Comparison of ENCODE assay signal across 14 cellular contexts in the genomic region with DNA sequence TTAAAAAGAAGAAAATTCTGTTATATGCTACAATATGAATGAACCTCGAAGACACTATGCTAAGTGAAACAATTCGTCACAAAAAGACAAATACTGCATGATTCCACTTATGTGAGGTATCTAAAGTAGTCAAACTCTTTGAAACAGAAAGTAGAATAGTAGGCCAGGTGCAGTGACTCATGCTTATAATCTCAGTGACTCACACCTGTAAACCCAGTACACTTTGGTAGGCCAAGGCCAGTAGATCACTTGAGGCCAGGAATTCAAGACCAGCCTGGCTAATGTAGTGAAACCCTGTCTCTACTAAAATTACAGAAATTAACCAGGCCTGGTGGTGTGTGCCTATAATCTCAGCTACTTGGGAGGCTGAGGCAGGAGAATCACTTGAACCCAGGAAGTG. TPM values are rescaled to one million over a fixed set of nuclear protein-coding genes. Genes with fewer than 3 reads are reported as not detected.
DNase-seq lines count a peak whose midpoint lies in the region; ATAC-seq, FAIRE-seq and TF ChIP-seq lines count a peak whose summit lies in the region.
"Had no signal": no experiment of that assay in that cellular context is flagged by ENCODE, and none has a peak within 500 bp of the region (broad histone marks: within the 10 kb centered on the region; RNA-seq: fewer than 3 reads in every experiment).

No MANE protein-coding gene starts in this region.

- peak; percentile 78 for FAIRE-seq in keratinocyte (lab: Jason Lieb, UNC)

- H3K36me3 ChIP-seq in keratinocyte (ENCODE audit: control insufficient read depth in 2 of 2, extremely low read depth in 1 of 2, insufficient read depth in 2 of 2, low read length in 2 of 2) = no peaks in the 10 kb centered on the region
- H3K36me3 ChIP-seq: BLaER1 treated with 17β-estradiol and CSF1 and Interleukin-3, amounts not matched to agents 10 nM and 100 nM; heart left ventricle had no signal

- H3K27ac ChIP-seq in keratinocyte (ENCODE audit: control insufficient read depth, insufficient read depth, low read length) = peak overlapping the region; percentile 26
- H3K27ac ChIP-seq: BLaER1 treated with 17β-estradiol and CSF1 and Interleukin-3, amounts not matched to agents 10 nM and 100 nM; heart left ventricle had no signal

- no peak overlapping the region for H2AFZ ChIP-seq in keratinocyte (ENCODE audit: control insufficient read depth, low read length)

- TF ChIP-seq CTCF in keratinocyte (optimal IDR thresholded peaks at IDR 0.05 in 1 of 3, IDR thresholded peaks at IDR 0.05 in 1 of 3, conservative IDR thresholded peaks at IDR 0.05 in 1 of 3; ENCODE audit: extremely low read depth in 1 of 3, insufficient read depth in 2 of 3, low read length in 3 of 3) = no peak

- no peaks in the 10 kb centered on the region for H4K20me1 ChIP-seq in keratinocyte (ENCODE audit: control insufficient read depth, extremely low read depth, insufficient read depth, low read length)
- H4K20me1 ChIP-seq: BLaER1 treated with 17β-estradiol and CSF1 and Interleukin-3, amounts not matched to agents 10 nM and 100 nM had no signal

- H3K4me2 ChIP-seq in keratinocyte (ENCODE audit: control insufficient read depth, extremely low read depth, insufficient read depth, low read depth, low read length) = peak overlapping the region; percentile 44
- H3K4me2 ChIP-seq: BLaER1 treated with 17β-estradiol and CSF1 and Interleukin-3, amounts not matched to agents 10 nM and 100 nM had no signal

- no peak overlapping the region for H3K9ac ChIP-seq in keratinocyte (ENCODE audit: control insufficient read depth, extremely low read depth, insufficient read depth, low read length)
- H3K9ac ChIP-seq: BLaER1 treated with 17β-estradiol and CSF1 and Interleukin-3, amounts not matched to agents 10 nM and 100 nM had no signal

- no peak for ATAC-seq in HG03520 (IDR thresholded peaks at IDR 0.05; ENCODE audit: unreplicated experiment)
- no peak for ATAC-seq in HG03280 (IDR thresholded peaks at IDR 0.05; ENCODE audit: unreplicated experiment)
- ATAC-seq: heart left ventricle; natural killer cell treated with Interleukin-12 subunit alpha and Interleukin-12 subunit beta and Interleukin-15 and Interleukin-18, amount 100 ng/mL, for 72 hours had no signal

- H3K27me3 ChIP-seq in keratinocyte (ENCODE audit: control insufficient read depth, extremely low read depth, insufficient read depth, low read length) = peaks cover 10% of the 10 kb centered on the region
- H3K27me3 ChIP-seq: BLaER1 treated with 17β-estradiol and CSF1 and Interleukin-3, amounts not matched to agents 10 nM and 100 nM had no signal

- dilution Hi-C loops in keratinocyte (cut with MboI; ENCODE audit: extremely low pct_ligation_motif_present, low sequenced_read_pairs) = no loop called here

- no peaks in the 10 kb centered on the region for H3K9me3 ChIP-seq in keratinocyte (ENCODE audit: control insufficient read depth, low read depth, low read length)
- H3K9me3 ChIP-seq: heart left ventricle had no signal

- H3K79me2 ChIP-seq in keratinocyte (ENCODE audit: control insufficient read depth, insufficient read depth, low read length) = no peaks in the 10 kb centered on the region

- DNase-seq in ACHN = peak; percentile 43
- DNase-seq in Daoy (ENCODE audit: low read depth) = peak; percentile 66
- DNase-seq in RPMI7951 (ENCODE audit: low read depth) = peak; percentile 14
- peak; percentile 66 for DNase-seq in keratinocyte (ENCODE audit: low read depth, low spot score)
- no peak for DNase-seq in NCI-H1436 (lab: John Stamatoyannopoulos, UW)
- DNase-seq in DMS 273 (lab: John Stamatoyannopoulos, UW; ENCODE audit: unreplicated experiment) = no peak
- DNase-seq: heart left ventricle; NCI-H146; NCI-H69; stimulated activated naive B cell treated with anti-CD40 and anti-IgM and Interleukin-4, amounts not matched to agents 10 μg/mL and 1 μg/mL and 100 μg/mL, for 72 hours had no signal

- H3K9me1 ChIP-seq in keratinocyte (ENCODE audit: control insufficient read depth, extremely low read depth, insufficient read depth, low read length) = no peaks in the 10 kb centered on the region

- peaks cover 17% of the 10 kb centered on the region for H3K4me1 ChIP-seq in keratinocyte (ENCODE audit: control insufficient read depth, extremely low read depth, insufficient read depth, low read length)
- H3K4me1 ChIP-seq: BLaER1 treated with 17β-estradiol and CSF1 and Interleukin-3, amounts not matched to agents 10 nM and 100 nM; heart left ventricle had no signal

- in situ Hi-C loops in ACHN (cut with HindIII; ENCODE audit: low pct_ligation_motif_present, low pct_unique_long_range_greater_than_20kb, low sequenced_read_pairs) = no loop called here

- no peak overlapping the region for H3K4me3 ChIP-seq in keratinocyte (ENCODE audit: control insufficient read depth in 2 of 3, extremely low read depth in 1 of 3, insufficient read depth in 2 of 3, low read depth in 1 of 3, low read length in 3 of 3)
- H3K4me3 ChIP-seq: BLaER1 treated with 17β-estradiol and CSF1 and Interleukin-3, amounts not matched to agents 10 nM and 100 nM; heart left ventricle had no signal

RNA-seq across cellular contexts. Expression of gene EPHA10, which starts 25.7 kb away (rescaled TPM):
- total RNA-seq in Daoy (2014; rRNA removed; shearing (Covaris generic)) = not detected in 2 replicates
- not detected in 2 replicates for total RNA-seq in RPMI7951 (2014; rRNA removed; shearing (Covaris generic))
- polyA plus RNA-seq in keratinocyte = 0.01 TPM in 1 of 3 replicates, not detected in the others
- polyA plus RNA-seq in keratinocyte (2011; ENCODE audit: low read depth) = not detected
- polyA plus RNA-seq in keratinocyte (2011; cell fraction: cytosol; rRNA removed) = not detected in 2 replicates
- polyA plus RNA-seq in keratinocyte (2011; cell fraction: nucleus; rRNA removed) = not detected in 2 replicates
- not detected in 2 replicates for polyA plus RNA-seq in keratinocyte (2012; ENCODE audit: low replicate concordance)
- polyA minus RNA-seq in keratinocyte = not detected in 3 replicates
- polyA minus RNA-seq in keratinocyte (2011; cell fraction: cytosol; rRNA and poly(A)+ RNA removed) = not detected
- polyA minus RNA-seq in keratinocyte (2011; cell fraction: nucleus; rRNA and poly(A)+ RNA removed) = 0.11 TPM in 1 of 2 replicates, not detected in the other
- total RNA-seq: natural killer cell treated with Interleukin-12 subunit alpha and Interleukin-12 subunit beta and Interleukin-15 and Interleukin-18, amount 100 ng/mL, for 72 hours had no signal

RNA-seq across cellular contexts. Expression of gene CDCA8, which starts 46.9 kb away (rescaled TPM):
- 33.6 and 44.3 TPM in 2 replicates for total RNA-seq in Daoy (2014; rRNA removed; shearing (Covaris generic))
- total RNA-seq in RPMI7951 (2014; rRNA removed; shearing (Covaris generic)) = 42.8 and 48.3 TPM in 2 replicates
- polyA plus RNA-seq in keratinocyte = 3.7 to 22.1 TPM (median 15.1 TPM) in 3 replicates
- polyA plus RNA-seq in keratinocyte (2011; ENCODE audit: low read depth) = 0.60 TPM
- 6.7 and 8.3 TPM in 2 replicates for polyA plus RNA-seq in keratinocyte (2011; cell fraction: cytosol; rRNA removed)
- 7.8 and 8.3 TPM in 2 replicates for polyA plus RNA-seq in keratinocyte (2011; cell fraction: nucleus; rRNA removed)
- polyA plus RNA-seq in keratinocyte (2012; ENCODE audit: low replicate concordance) = 1.3 and 14.3 TPM in 2 replicates
- 4.6 to 16.8 TPM (median 12.1 TPM) in 3 replicates for polyA minus RNA-seq in keratinocyte
- 4.8 TPM for polyA minus RNA-seq in keratinocyte (2011; cell fraction: cytosol; rRNA and poly(A)+ RNA removed)
- polyA minus RNA-seq in keratinocyte (2011; cell fraction: nucleus; rRNA and poly(A)+ RNA removed) = 2.3 and 2.6 TPM in 2 replicates

RNA-seq across cellular contexts. Expression of gene MANEAL, which starts 54.4 kb away (rescaled TPM):
- total RNA-seq in Daoy (2014; rRNA removed; shearing (Covaris generic)) = 2.6 and 4.4 TPM in 2 replicates
- 5.6 and 8.2 TPM in 2 replicates for total RNA-seq in RPMI7951 (2014; rRNA removed; shearing (Covaris generic))
- 0.32 to 0.72 TPM (median 0.37 TPM) in 3 replicates for polyA plus RNA-seq in keratinocyte
- polyA plus RNA-seq in keratinocyte (2011; ENCODE audit: low read depth) = 0.82 TPM
- 0.68 and 0.71 TPM in 2 replicates for polyA plus RNA-seq in keratinocyte (2011; cell fraction: cytosol; rRNA removed)
- polyA plus RNA-seq in keratinocyte (2011; cell fraction: nucleus; rRNA removed) = 0.63 and 0.79 TPM in 2 replicates
- 0.24 and 1.1 TPM in 2 replicates for polyA plus RNA-seq in keratinocyte (2012; ENCODE audit: low replicate concordance)
- polyA minus RNA-seq in keratinocyte = 0.10 to 1.4 TPM (median 0.49 TPM) in 3 replicates
- polyA minus RNA-seq in keratinocyte (2011; cell fraction: cytosol; rRNA and poly(A)+ RNA removed) = not detected
- 0.32 and 0.78 TPM in 2 replicates for polyA minus RNA-seq in keratinocyte (2011; cell fraction: nucleus; rRNA and poly(A)+ RNA removed)

Comparison
In these comparisons a context has a peak if more than half of its experiments do, and no peak if none do; other contexts are left out.
1. DNase-seq: peak in ACHN (single experiment), Daoy (single experiment), RPMI7951 (single experiment) and keratinocyte (single experiment); none in NCI-H1436 (single experiment) and DMS 273 (single experiment).